Comparison of ENCODE assay signal across 9 cellular contexts in genomic region chr17:81388612-81389367, GRCh38. TPM values are rescaled to one million over a fixed set of nuclear protein-coding genes. Genes with fewer than 3 reads are reported as not detected.
DNase-seq lines count a peak whose midpoint lies in the region; ATAC-seq and TF ChIP-seq lines count a peak whose summit lies in the region.
"Had no signal": no experiment of that assay in that cellular context is flagged by ENCODE, and none has a peak within 500 bp of the region (broad histone marks: within the 10 kb centered on the region; RNA-seq: fewer than 3 reads in every experiment).

No MANE protein-coding gene starts in this region.

- no peaks in the 10 kb centered on the region for H3K27me3 ChIP-seq in ascending aorta
- H3K27me3 ChIP-seq in liver (ENCODE audit: control insufficient read depth in 4 of 4, insufficient read depth in 4 of 4, low read length in 3 of 4), result no peaks in the 10 kb centered on the region

- H3K36me3 ChIP-seq in ascending aorta, result no peaks in the 10 kb centered on the region
- no peaks in the 10 kb centered on the region for H3K36me3 ChIP-seq in liver (ENCODE audit: control insufficient read depth in 4 of 4, insufficient read depth in 3 of 4, low read depth in 1 of 4, low read length in 3 of 4)

- peak overlapping the region; percentile 89 to 93 for H3K27ac ChIP-seq in ascending aorta
- peak overlapping the region; percentile 93 to 95 for H3K27ac ChIP-seq in liver (ENCODE audit: low read depth in 1 of 2, low read length in 2 of 2)
- peak overlapping the region; percentile 99 for H3K27ac ChIP-seq in substantia nigra (ENCODE audit: low read depth, low read length, poor library complexity, severe bottlenecking)

- H3K9me3 ChIP-seq in ascending aorta, result no peaks in the 10 kb centered on the region
- no peaks in the 10 kb centered on the region for H3K9me3 ChIP-seq in liver (ENCODE audit: control insufficient read depth in 4 of 4, low read length in 3 of 4)

- H3K9ac ChIP-seq in liver (ENCODE audit: low read depth in 1 of 2, low read length in 2 of 2), result no peak overlapping the region

- no peak for TF ChIP-seq CTCF in ascending aorta (IDR thresholded peaks at IDR 0.05)
- TF ChIP-seq CTCF in liver (IDR thresholded peaks at IDR 0.05; ENCODE audit: low read depth, low read length, missing input control), result no peak

- WGBS in liver, result 65% methylated on average over 19 of the region's 19 CpGs

- H3K4me3 Mint-ChIP-seq in activated CD4-positive, alpha-beta T cell treated with anti-CD3 and anti-CD28 coated beads, Interleukin-2, amount 10 ng/mL, durations not matched to agents 7 days and 5 days, result no peak overlapping the region

- intact Hi-C loops in ascending aorta (cut with DNase I), result no loop called here

- TF ChIP-seq RAD21 in liver (IDR thresholded peaks at IDR 0.05), result no peak

- DNase-seq in NCI-H2196 (lab: John Stamatoyannopoulos, UW; ENCODE audit: unreplicated experiment) (peak; percentile 27), NCI-H2196 treated with DMSO at 0.1 percent for 48 hours (lab: John Stamatoyannopoulos, UW; ENCODE audit: unreplicated experiment) (no peak), ascending aorta (ENCODE audit: low spot score in 2 of 2) (no peak), substantia nigra (lab: John Stamatoyannopoulos, UW) (peak in 42 of 49 donors; percentile 35 to 88 (median 61)), HCEC 1CT (no peak)
- DNase-seq in activated CD4-positive, alpha-beta T cell treated with anti-CD3 and anti-CD28 coated beads, Interleukin-2, amount 10 ng/mL, durations not matched to agents 7 days and 5 days, result no peak
- DNase-seq: foreskin fibroblast had no signal

- peaks cover 13 to 39% of the 10 kb centered on the region in 2 donors for H3K4me1 ChIP-seq in ascending aorta
- peaks cover 24 to 58% (median 34%) of the 10 kb centered on the region in 4 donors for H3K4me1 ChIP-seq in liver (ENCODE audit: control insufficient read depth in 4 of 4, insufficient read depth in 4 of 4, low read length in 3 of 4)

- H3K4me1 Mint-ChIP-seq in activated CD4-positive, alpha-beta T cell treated with anti-CD3 and anti-CD28 coated beads, Interleukin-2, amount 10 ng/mL, durations not matched to agents 7 days and 5 days, result no peaks in the 10 kb centered on the region

- POLR2A ChIA-PET in activated CD4-positive, alpha-beta T cell treated with anti-CD3 and anti-CD28 coated beads, Interleukin-2, amount 10 ng/mL, durations not matched to agents 7 days and 5 days (lab: Charles Lee), result no interaction called here

- ATAC-seq in HG02938 (IDR thresholded peaks at IDR 0.05; ENCODE audit: unreplicated experiment), result no peak

- no peaks in the 10 kb centered on the region for H3K36me3 Mint-ChIP-seq in activated CD4-positive, alpha-beta T cell treated with anti-CD3 and anti-CD28 coated beads, Interleukin-2, amount 10 ng/mL, durations not matched to agents 7 days and 5 days (ENCODE audit: low read depth)

- CTCF ChIA-PET in activated CD4-positive, alpha-beta T cell treated with anti-CD3 and anti-CD28 coated beads, Interleukin-2, amount 10 ng/mL, durations not matched to agents 7 days and 5 days (lab: Charles Lee), result no interaction called here

- no peaks in the 10 kb centered on the region for H3K9me3 Mint-ChIP-seq in activated CD4-positive, alpha-beta T cell treated with anti-CD3 and anti-CD28 coated beads, Interleukin-2, amount 10 ng/mL, durations not matched to agents 7 days and 5 days

- H3K4me3 ChIP-seq in ascending aorta, result no peak overlapping the region
- no peak overlapping the region for H3K4me3 ChIP-seq in liver (ENCODE audit: low read depth in 1 of 3, low read length in 3 of 3)

- H3K27ac Mint-ChIP-seq in activated CD4-positive, alpha-beta T cell treated with anti-CD3 and anti-CD28 coated beads, Interleukin-2, amount 10 ng/mL, durations not matched to agents 7 days and 5 days, result no peak overlapping the region

- H3K27me3 Mint-ChIP-seq in activated CD4-positive, alpha-beta T cell treated with anti-CD3 and anti-CD28 coated beads, Interleukin-2, amount 10 ng/mL, durations not matched to agents 7 days and 5 days, result peaks cover 63% of the 10 kb centered on the region

TF ChIP-seq in liver, 16 proteins besides CTCF, POLR2A, EP300 and RAD21:
- TF ChIP-seq, protein P1, sequence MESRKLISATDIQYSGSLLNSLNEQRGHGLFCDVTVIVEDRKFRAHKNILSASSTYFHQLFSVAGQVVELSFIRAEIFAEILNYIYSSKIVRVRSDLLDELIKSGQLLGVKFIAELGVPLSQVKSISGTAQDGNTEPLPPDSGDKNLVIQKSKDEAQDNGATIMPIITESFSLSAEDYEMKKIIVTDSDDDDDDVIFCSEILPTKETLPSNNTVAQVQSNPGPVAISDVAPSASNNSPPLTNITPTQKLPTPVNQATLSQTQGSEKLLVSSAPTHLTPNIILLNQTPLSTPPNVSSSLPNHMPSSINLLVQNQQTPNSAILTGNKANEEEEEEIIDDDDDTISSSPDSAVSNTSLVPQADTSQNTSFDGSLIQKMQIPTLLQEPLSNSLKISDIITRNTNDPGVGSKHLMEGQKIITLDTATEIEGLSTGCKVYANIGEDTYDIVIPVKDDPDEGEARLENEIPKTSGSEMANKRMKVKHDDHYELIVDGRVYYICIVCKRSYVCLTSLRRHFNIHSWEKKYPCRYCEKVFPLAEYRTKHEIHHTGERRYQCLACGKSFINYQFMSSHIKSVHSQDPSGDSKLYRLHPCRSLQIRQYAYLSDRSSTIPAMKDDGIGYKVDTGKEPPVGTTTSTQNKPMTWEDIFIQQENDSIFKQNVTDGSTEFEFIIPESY (IDR thresholded peaks at IDR 0.05), result no peak
- no peak for TF ChIP-seq GABPA (IDR thresholded peaks at IDR 0.05 in 1 of 2, conservative IDR thresholded peaks at IDR 0.05 in 1 of 2)
- no peak for TF ChIP-seq JUND (IDR thresholded peaks at IDR 0.05)
- no peak for TF ChIP-seq EGR1 (IDR thresholded peaks at IDR 0.05; ENCODE audit: low read depth in 2 of 2)
- TF ChIP-seq SP1 (IDR thresholded peaks at IDR 0.05), result no peak
- TF ChIP-seq HNF4A (conservative IDR thresholded peaks at IDR 0.05), result no peak
- TF ChIP-seq, protein P2, sequence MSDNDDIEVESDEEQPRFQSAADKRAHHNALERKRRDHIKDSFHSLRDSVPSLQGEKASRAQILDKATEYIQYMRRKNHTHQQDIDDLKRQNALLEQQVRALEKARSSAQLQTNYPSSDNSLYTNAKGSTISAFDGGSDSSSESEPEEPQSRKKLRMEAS (IDR thresholded peaks at IDR 0.05), result no peak
- no peak for TF ChIP-seq TAF1 (conservative IDR thresholded peaks at IDR 0.05)
TF ChIP-seq in liver: peak in this region for 0.

RNA-seq across cellular contexts. Expression of gene BAHCC1, which starts 6.5 kb away (rescaled TPM):
- 29.1 TPM for total RNA-seq in ascending aorta
- total RNA-seq in liver, result 1 to 10 TPM; 3.2 to 3.9 TPM
- polyA plus RNA-seq in liver, result 1 to 10 TPM in 1 of 2 donors, under 1 TPM in 1; 0.76 to 1.9 TPM
- total RNA-seq in activated CD4-positive, alpha-beta T cell treated with anti-CD3 and anti-CD28 coated beads, Interleukin-2, amount 10 ng/mL, durations not matched to agents 7 days and 5 days, result not detected

Comparison
In these comparisons a context has a peak if more than half of its experiments do, and no peak if none do; other contexts are left out.
1. DNase-seq: peak in NCI-H2196 (single experiment) and substantia nigra (42 of 49); none in NCI-H2196 treated with DMSO at 0.1 percent for 48 hours (single experiment), ascending aorta (0 of 2), HCEC 1CT (single experiment) and activated CD4-positive, alpha-beta T cell treated with anti-CD3 and anti-CD28 coated beads, Interleukin-2, amount 10 ng/mL, durations not matched to agents 7 days and 5 days (single experiment).
2. Peak in every context shown above with its lines, with median percentiles within 50 percentile points of each other: H3K27ac ChIP-seq.